ENCODE assay signal across 26 cellular contexts in the genomic region with DNA sequence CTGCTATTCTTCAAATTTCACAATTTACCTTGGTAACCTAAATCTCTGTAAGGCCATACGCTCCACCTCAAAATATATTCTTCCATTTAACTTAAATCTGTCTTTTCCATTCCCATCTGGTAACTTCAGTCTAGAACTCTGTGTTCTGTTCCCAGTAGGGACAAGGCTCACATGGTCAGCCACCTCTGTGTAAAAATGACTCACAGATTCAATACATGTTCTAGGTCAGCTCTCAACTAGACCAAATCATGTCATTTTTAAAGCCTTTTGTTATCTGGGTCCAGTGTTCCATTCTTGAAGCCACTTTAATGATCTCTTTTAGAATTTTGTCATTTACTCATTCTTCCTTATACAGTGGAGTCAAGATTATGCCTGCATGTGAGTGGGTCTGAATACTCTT.
"Had no signal": no experiment of that assay in that cellular context is flagged by ENCODE, and none has a peak within 500 bp of the region (broad histone marks: within the 10 kb centered on the region; RNA-seq: fewer than 3 reads in every experiment).

No MANE protein-coding gene starts in this region.

- H3K36me3 ChIP-seq: brain microvascular endothelial cell, MG63 had no signal

- H3K4me3 ChIP-seq: MG63 had no signal

- H3K4me1 Mint-ChIP-seq: activated CD4-positive, alpha-beta T cell treated with anti-CD3 and anti-CD28 coated beads, Interleukin-2, amount 10 ng/mL, durations not matched to agents 7 days and 5 days; activated T-helper 17 cell treated with anti-CD3 and anti-CD28 coated beads, Interleukin-2, amount 50 U/mL, for 72 hours had no signal

- H3K9me3 Mint-ChIP-seq: activated CD4-positive, alpha-beta memory T cell treated with anti-CD3 and anti-CD28 coated beads for 36 hours; activated CD4-positive, alpha-beta T cell treated with anti-CD3 and anti-CD28 coated beads, Interleukin-2, amount 10 ng/mL, durations not matched to agents 7 days and 5 days; activated naive CD4-positive, alpha-beta T cell treated with anti-CD3 and anti-CD28 coated beads for 36 hours; T-cell had no signal

- H3K27me3 ChIP-seq: brain microvascular endothelial cell, MG63 had no signal

- H3K27ac Mint-ChIP-seq: activated CD4-positive, alpha-beta memory T cell treated with anti-CD3 and anti-CD28 coated beads for 36 hours; activated CD4-positive, alpha-beta T cell treated with anti-CD3 and anti-CD28 coated beads, Interleukin-2, amount 10 ng/mL, durations not matched to agents 7 days and 5 days; activated naive CD4-positive, alpha-beta T cell treated with anti-CD3 and anti-CD28 coated beads for 36 hours; activated naive CD8-positive, alpha-beta T cell; activated T-helper 17 cell treated with anti-CD3 and anti-CD28 coated beads, Interleukin-2, amount 50 U/mL, for 72 hours; T-cell had no signal

- H3K4me3 Mint-ChIP-seq: activated CD4-positive, alpha-beta memory T cell treated with anti-CD3 and anti-CD28 coated beads for 36 hours; activated CD4-positive, alpha-beta T cell treated with anti-CD3 and anti-CD28 coated beads, Interleukin-2, amount 10 ng/mL, durations not matched to agents 7 days and 5 days; activated naive CD4-positive, alpha-beta T cell treated with anti-CD3 and anti-CD28 coated beads for 36 hours; activated naive CD8-positive, alpha-beta T cell; activated T-helper 17 cell treated with anti-CD3 and anti-CD28 coated beads, Interleukin-2, amount 50 U/mL, for 72 hours; T-cell had no signal

- ATAC-seq: activated T-helper 17 cell treated with anti-CD3 and anti-CD28 coated beads, Interleukin-2, amount 50 U/mL, for 72 hours; T-cell had no signal

- DNase-seq: activated CD4-positive, alpha-beta memory T cell treated with anti-CD3 and anti-CD28 coated beads for 36 hours; activated CD4-positive, alpha-beta T cell treated with anti-CD3 and anti-CD28 coated beads, Interleukin-2, amount 10 ng/mL, durations not matched to agents 7 days and 5 days; activated CD4-positive, CD25-positive, alpha-beta regulatory T cell; activated CD8-positive, alpha-beta memory T cell treated with anti-CD3 and anti-CD28 coated beads for 24 hours; activated gamma-delta T cell; activated naive CD4-positive, alpha-beta T cell treated with anti-CD3 and anti-CD28 coated beads for 36 hours; activated T-cell treated with anti-CD3 and anti-CD28 coated beads, Interleukin-2, amount 50 U/mL, for 48 hours; amygdala; brain microvascular endothelial cell; KG1; MG63; NCI-H1092 treated with DMSO at 0.1 percent for 48 hours; NCI-H1417 treated with DMSO at 0.1 percent for 48 hours; NCI-H1694; NCI-H2029; NCI-H2107; NCI-H345; NCI-H510A; NCI-H526 treated with DMSO at 0.1 percent for 48 hours; NCI-H82; SIG-M5; T-cell; T-helper 2 cell; T1000 had no signal

- H3K36me3 Mint-ChIP-seq: activated CD4-positive, alpha-beta memory T cell treated with anti-CD3 and anti-CD28 coated beads for 36 hours; activated naive CD8-positive, alpha-beta T cell had no signal

- H3K9me3 ChIP-seq: MG63 had no signal

- H3K27ac ChIP-seq: brain microvascular endothelial cell had no signal
